In genomic region chrX:35380808-35381700, GRCh38 we compare ENCODE assay signal across 7 cellular contexts.
DNase-seq lines count a peak whose midpoint lies in the region; ATAC-seq, FAIRE-seq and TF ChIP-seq lines count a peak whose summit lies in the region.

No MANE protein-coding gene starts in this region.

- H3K23ac ChIP-seq in trophoblast cell (ENCODE audit: low read length): no peak overlapping the region

- FAIRE-seq in GM18507 (lab: Jason Lieb, UNC): peak; percentile 65

- peak; percentile 74 for TF ChIP-seq CTCF in chondrocyte (IDR thresholded peaks at IDR 0.05)

- no peak overlapping the region for H3K14ac ChIP-seq in trophoblast cell (ENCODE audit: low read length)

- no peak overlapping the region for H2AK5ac ChIP-seq in trophoblast cell (ENCODE audit: low read length)

- ATAC-seq in HG02571 (IDR thresholded peaks at IDR 0.05; ENCODE audit: unreplicated experiment): peak; percentile 81

- peak overlapping the region; percentile 36 for H2BK12ac ChIP-seq in trophoblast cell (ENCODE audit: low read length)

- H3K36me3 Mint-ChIP-seq in chondrocyte (ENCODE audit: low read depth): no peaks in the 10 kb centered on the region

- peak overlapping the region; percentile 70 for H4K12ac ChIP-seq in trophoblast cell (ENCODE audit: low read depth, low read length)

- no peak overlapping the region for H2AFZ ChIP-seq in trophoblast cell (ENCODE audit: insufficient read depth, low read length, poor library complexity)

- no peak overlapping the region for H3K4me3 Mint-ChIP-seq in chondrocyte (ENCODE audit: unreplicated experiment)

- no peaks in the 10 kb centered on the region for H3K4me1 Mint-ChIP-seq in chondrocyte (ENCODE audit: low read depth)

- no peak overlapping the region for H3K4ac ChIP-seq in trophoblast cell (ENCODE audit: low read depth, low read length)

- peak overlapping the region; percentile 57 for H2BK5ac ChIP-seq in trophoblast cell (ENCODE audit: low read depth, low read length, poor library complexity)

- peak overlapping the region; percentile 27 for H3K4me2 ChIP-seq in trophoblast cell (ENCODE audit: low read length)

- H3K79me2 ChIP-seq in trophoblast cell (ENCODE audit: control insufficient read depth, insufficient read depth, low read length, poor library complexity): peaks cover 3% of the 10 kb centered on the region

- peak overlapping the region; percentile 80 for H4K91ac ChIP-seq in trophoblast cell (ENCODE audit: low read depth, low read length)

- no peak overlapping the region for H3K18ac ChIP-seq in trophoblast cell (ENCODE audit: low read length)

- DNase-seq in GM18507 (ENCODE audit: extremely low spot score, insufficient read length, low read depth): no peak
- peak; percentile 2 for DNase-seq in NCI-H1105 treated with DMSO at 0.1 percent for 48 hours (lab: John Stamatoyannopoulos, UW)
- DNase-seq in chondrocyte (ENCODE audit: low spot score): no peak
- peak; percentile 66 to 67 for DNase-seq in trophoblast cell
- DNase-seq in cerebellar nuclear complex (lab: John Stamatoyannopoulos, UW): no peak
- DNase-seq in NCI-H2171 treated with DMSO at 0.1 percent for 48 hours (lab: John Stamatoyannopoulos, UW): no peak

- H3K27ac Mint-ChIP-seq in chondrocyte (ENCODE audit: unreplicated experiment): no peak overlapping the region

- no peaks in the 10 kb centered on the region for H3K27me3 ChIP-seq in trophoblast cell (ENCODE audit: insufficient read depth, low read length)

- H3K4me1 ChIP-seq in trophoblast cell (ENCODE audit: control insufficient read depth in 1 of 2, insufficient read depth in 2 of 2, low read length in 2 of 2): peaks cover 8 to 14% of the 10 kb centered on the region in 2 experiments

- H4K8ac ChIP-seq in trophoblast cell (ENCODE audit: low read depth, low read length): peak overlapping the region; percentile 23

- peaks cover 16% of the 10 kb centered on the region for H3K79me1 ChIP-seq in trophoblast cell (ENCODE audit: low read length)

- H3K9ac ChIP-seq in trophoblast cell (ENCODE audit: low read length): no peak overlapping the region

- no peak overlapping the region for H3K4me3 ChIP-seq in trophoblast cell (ENCODE audit: low read depth, low read length)

- peaks cover 6% of the 10 kb centered on the region for H3K9me3 Mint-ChIP-seq in chondrocyte (ENCODE audit: low read depth)

- no peaks in the 10 kb centered on the region for H3K9me3 ChIP-seq in trophoblast cell (ENCODE audit: insufficient read depth, low read depth, low read length)

- H3K27me3 Mint-ChIP-seq in chondrocyte (ENCODE audit: low read depth): peaks cover 2% of the 10 kb centered on the region

- no CpG with 5 or more reads among the region's 6 CpGs for WGBS in trophoblast cell (ENCODE audit: extremely low coverage, insufficient coverage, insufficient read length)

- peak overlapping the region; percentile 92 for H3K27ac ChIP-seq in trophoblast cell (ENCODE audit: low read depth, low read length)

- H3K36me3 ChIP-seq in trophoblast cell (ENCODE audit: control insufficient read depth in 1 of 2, insufficient read depth in 2 of 2, low read length in 2 of 2): no peaks in the 10 kb centered on the region

- peak overlapping the region; percentile 72 for H2BK120ac ChIP-seq in trophoblast cell (ENCODE audit: insufficient read depth, low read length, poor library complexity)

Comparison
In these comparisons a context has a peak if more than half of its experiments do, and no peak if none do; other contexts are left out.
1. DNase-seq: peak in NCI-H1105 treated with DMSO at 0.1 percent for 48 hours (single experiment) and trophoblast cell (2 of 2); none in GM18507 (single experiment), chondrocyte (single experiment), cerebellar nuclear complex (0 of 2) and NCI-H2171 treated with DMSO at 0.1 percent for 48 hours (single experiment).